Comparison of ENCODE assay signal across 17 cellular contexts in genomic region chr3:132083583-132084372, GRCh38. TPM values are rescaled to one million over a fixed set of nuclear protein-coding genes. Genes with fewer than 3 reads are reported as not detected.
DNase-seq lines count a peak whose midpoint lies in the region; ATAC-seq, FAIRE-seq and TF ChIP-seq lines count a peak whose summit lies in the region.
"Had no signal": no experiment of that assay in that cellular context is flagged by ENCODE, and none has a peak within 500 bp of the region (broad histone marks: within the 10 kb centered on the region; RNA-seq: fewer than 3 reads in every experiment).

No MANE protein-coding gene starts in this region.

- POLR2A ChIA-PET in CD4-positive, alpha-beta T cell (lab: Charles Lee): no interaction called here

- TF ChIP-seq CTCF in AG09309 (IDR thresholded peaks at IDR 0.05; ENCODE audit: control insufficient read depth, insufficient read depth, low read depth, low read length, missing control alignments) (no peak), astrocyte of the cerebellum (IDR thresholded peaks at IDR 0.05; ENCODE audit: low read depth, low read length, missing control alignments) (no peak), foreskin keratinocyte (conservative IDR thresholded peaks at IDR 0.05) (no peak)
- no peak for TF ChIP-seq CTCF in CD4-positive, alpha-beta T cell (IDR thresholded peaks at IDR 0.05)

- CTCF ChIA-PET in CD4-positive, alpha-beta T cell (lab: Charles Lee): no interaction called here

- FAIRE-seq in HTR-8/SVneo (lab: Jason Lieb, UNC): no peak
- FAIRE-seq: kidney, TTC549 had no signal

- H3K4me1 Mint-ChIP-seq in CD4-positive, alpha-beta T cell (ENCODE audit: low read depth): no peaks in the 10 kb centered on the region
- H3K4me1 Mint-ChIP-seq in activated naive CD8-positive, alpha-beta T cell treated with anti-CD3 and anti-CD28 coated beads for 36 hours: no peaks in the 10 kb centered on the region

- H3K27ac Mint-ChIP-seq in CD4-positive, alpha-beta T cell: no peak overlapping the region
- no peak overlapping the region for H3K27ac Mint-ChIP-seq in activated naive CD8-positive, alpha-beta T cell treated with anti-CD3 and anti-CD28 coated beads for 36 hours

- H3K27me3 Mint-ChIP-seq in CD4-positive, alpha-beta T cell: no peaks in the 10 kb centered on the region
- peaks cover 3% of the 10 kb centered on the region for H3K27me3 Mint-ChIP-seq in activated naive CD8-positive, alpha-beta T cell treated with anti-CD3 and anti-CD28 coated beads for 36 hours

- H3K9me3 Mint-ChIP-seq in CD4-positive, alpha-beta T cell: no peaks in the 10 kb centered on the region
- H3K9me3 Mint-ChIP-seq in activated naive CD8-positive, alpha-beta T cell treated with anti-CD3 and anti-CD28 coated beads for 36 hours: peaks cover 2% of the 10 kb centered on the region

- no peaks in the 10 kb centered on the region for H3K27me3 ChIP-seq in foreskin keratinocyte
- H3K27me3 ChIP-seq in CD4-positive, alpha-beta T cell (ENCODE audit: control insufficient read depth, insufficient read depth, low read length): no peaks in the 10 kb centered on the region

- no peaks in the 10 kb centered on the region for H3K36me3 Mint-ChIP-seq in CD4-positive, alpha-beta T cell (ENCODE audit: low read depth)
- no peaks in the 10 kb centered on the region for H3K36me3 Mint-ChIP-seq in activated naive CD8-positive, alpha-beta T cell treated with anti-CD3 and anti-CD28 coated beads for 36 hours

- no peak overlapping the region for H3K27ac ChIP-seq in foreskin keratinocyte
- no peak overlapping the region for H3K27ac ChIP-seq in CD4-positive, alpha-beta T cell (ENCODE audit: low read depth, low read length)

- H3K9me3 ChIP-seq in CD4-positive, alpha-beta T cell (ENCODE audit: control insufficient read depth, low read length): no peaks in the 10 kb centered on the region

- in situ Hi-C loops in astrocyte of the cerebellum (cut with HindIII; ENCODE audit: low sequenced_read_pairs): no loop called here

- DNase-seq in AG09309 (ENCODE audit: low read depth) (peak; percentile 8), HS-27A (ENCODE audit: low read depth) (peak; percentile 3), astrocyte of the cerebellum (ENCODE audit: low read depth) (peak; percentile 47), foreskin keratinocyte (peak in 1 of 2 donors; percentile 42), HK-2 (ENCODE audit: unreplicated experiment) (no peak), HTR-8/SVneo (ENCODE audit: insufficient read length, low spot score) (no peak)
- no peak for DNase-seq in CD4-positive, alpha-beta T cell
- DNase-seq in activated naive CD8-positive, alpha-beta T cell treated with anti-CD3 and anti-CD28 coated beads for 36 hours: no peak
- DNase-seq: activated CD8-positive, alpha-beta memory T cell treated with anti-CD3 and anti-CD28 coated beads for 24 hours; foreskin melanocyte; kidney; NCI-H1436; NCI-H524; retina had no signal

- H3K4me3 ChIP-seq in AG09309 (ENCODE audit: control insufficient read depth, low read depth, low read length): no peak overlapping the region
- H3K4me3 ChIP-seq in astrocyte of the cerebellum (ENCODE audit: low read depth, low read length): no peak overlapping the region

- H3K4me3 Mint-ChIP-seq in CD4-positive, alpha-beta T cell: no peak overlapping the region
- no peak overlapping the region for H3K4me3 Mint-ChIP-seq in activated naive CD8-positive, alpha-beta T cell treated with anti-CD3 and anti-CD28 coated beads for 36 hours

- H3K4me1 ChIP-seq in foreskin keratinocyte: no peaks in the 10 kb centered on the region

- peak; percentile 51 for ATAC-seq in foreskin keratinocyte
- no peak for ATAC-seq in CD4-positive, alpha-beta T cell (ENCODE audit: poor library complexity)
- ATAC-seq: HCT116 had no signal

- intact Hi-C loops in CD4-positive, alpha-beta T cell (cut with DNase I, micrococcal nuclease): no loop called here

RNA-seq across cellular contexts. Expression of gene CPNE4, which starts 49.0 kb away (rescaled TPM):
- not detected in 2 replicates for total RNA-seq in foreskin keratinocyte
- not detected in 2 replicates for polyA plus RNA-seq in foreskin keratinocyte
- not detected for total RNA-seq in CD4-positive, alpha-beta T cell
- total RNA-seq in activated naive CD8-positive, alpha-beta T cell treated with anti-CD3 and anti-CD28 coated beads for 36 hours: not detected
- polyA plus RNA-seq: AG04450 had no signal

Comparison
In these comparisons a context has a peak if more than half of its experiments do, and no peak if none do; other contexts are left out.
1. DNase-seq: peak in AG09309 (single experiment), HS-27A (single experiment) and astrocyte of the cerebellum (single experiment); none in CD4-positive, alpha-beta T cell (0 of 10), HK-2 (single experiment), HTR-8/SVneo (single experiment) and activated naive CD8-positive, alpha-beta T cell treated with anti-CD3 and anti-CD28 coated beads for 36 hours (single experiment).